1 cellular context compared by ENCODE assay signal in the genomic region with DNA sequence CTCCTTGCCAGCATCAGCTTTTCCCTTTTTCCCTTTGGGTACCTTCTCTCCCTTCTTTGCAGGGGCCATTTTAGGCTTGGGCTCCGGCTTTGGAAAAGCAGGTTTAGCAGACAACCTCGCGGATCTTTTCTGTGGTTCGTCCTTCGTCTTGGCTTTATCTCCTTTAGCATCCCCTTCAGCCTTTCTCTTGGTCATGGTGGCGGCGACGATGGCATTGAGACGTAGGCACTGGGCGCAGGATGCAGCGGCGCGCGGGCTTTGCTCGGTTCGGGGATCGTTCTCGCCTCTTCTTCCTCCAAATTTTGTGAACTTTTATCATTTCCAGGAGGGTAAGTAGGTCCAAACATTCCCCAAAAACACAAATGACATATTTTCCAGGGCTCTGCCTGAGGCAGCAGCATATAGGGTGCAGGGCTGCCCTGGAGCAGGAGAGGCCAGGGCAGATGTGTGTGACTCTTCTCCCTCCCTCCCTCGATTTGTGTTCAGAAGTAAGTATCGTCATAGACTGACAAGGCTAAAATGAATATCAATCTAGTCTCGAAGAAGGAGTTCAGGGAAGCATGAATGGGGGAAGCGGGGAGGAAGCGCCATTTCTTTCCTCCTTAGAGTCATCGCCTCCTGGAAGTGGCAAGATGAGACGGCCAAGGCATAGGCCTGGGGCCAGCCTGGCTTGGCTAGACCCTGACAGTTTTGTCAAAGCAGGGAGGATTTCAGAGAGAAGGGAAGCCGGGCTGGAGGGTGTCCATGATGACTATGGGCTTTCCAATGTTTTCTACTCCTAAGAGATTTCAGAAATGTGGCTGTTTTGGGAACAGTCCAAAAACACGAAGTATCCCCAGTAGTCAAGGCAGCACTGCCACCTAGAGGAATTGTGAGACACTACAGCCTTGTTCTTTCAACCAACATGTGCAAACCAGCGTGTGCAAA.
TF ChIP-seq lines count a peak whose summit lies in the region.

No MANE protein-coding gene starts in this region.

TF ChIP-seq in SK-N-SH, 30 proteins besides CTCF, POLR2A, EP300 and RAD21 (continued from another document):
- TF ChIP-seq, protein P1, sequence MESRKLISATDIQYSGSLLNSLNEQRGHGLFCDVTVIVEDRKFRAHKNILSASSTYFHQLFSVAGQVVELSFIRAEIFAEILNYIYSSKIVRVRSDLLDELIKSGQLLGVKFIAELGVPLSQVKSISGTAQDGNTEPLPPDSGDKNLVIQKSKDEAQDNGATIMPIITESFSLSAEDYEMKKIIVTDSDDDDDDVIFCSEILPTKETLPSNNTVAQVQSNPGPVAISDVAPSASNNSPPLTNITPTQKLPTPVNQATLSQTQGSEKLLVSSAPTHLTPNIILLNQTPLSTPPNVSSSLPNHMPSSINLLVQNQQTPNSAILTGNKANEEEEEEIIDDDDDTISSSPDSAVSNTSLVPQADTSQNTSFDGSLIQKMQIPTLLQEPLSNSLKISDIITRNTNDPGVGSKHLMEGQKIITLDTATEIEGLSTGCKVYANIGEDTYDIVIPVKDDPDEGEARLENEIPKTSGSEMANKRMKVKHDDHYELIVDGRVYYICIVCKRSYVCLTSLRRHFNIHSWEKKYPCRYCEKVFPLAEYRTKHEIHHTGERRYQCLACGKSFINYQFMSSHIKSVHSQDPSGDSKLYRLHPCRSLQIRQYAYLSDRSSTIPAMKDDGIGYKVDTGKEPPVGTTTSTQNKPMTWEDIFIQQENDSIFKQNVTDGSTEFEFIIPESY (IDR thresholded peaks at IDR 0.05; ENCODE audit: borderline replicate concordance, low read depth): no peak
- TF ChIP-seq FOXM1 (IDR thresholded peaks at IDR 0.05; ENCODE audit: low read depth) (no peak), SMC3 (IDR thresholded peaks at IDR 0.05; ENCODE audit: low read depth, low read length) (peak; percentile 96), YY1 (IDR thresholded peaks at IDR 0.05; ENCODE audit: low read depth) (peak; percentile 60; the same call in 1 of the 2 replicates), POLR2AphosphoS5 (IDR thresholded peaks at IDR 0.05; ENCODE audit: low read depth, low read length) (no peak), RFX5 (IDR thresholded peaks at IDR 0.05; ENCODE audit: low read length) (0 out of 2 replicates have a peak, but pooled peaks have one; percentile 46), GABPA (IDR thresholded peaks at IDR 0.05; ENCODE audit: low read depth) (no peak), JUND (IDR thresholded peaks at IDR 0.05) (no peak), ELF1 (IDR thresholded peaks at IDR 0.05) (no peak), NRF1 (IDR thresholded peaks at IDR 0.05; ENCODE audit: low read depth, low read length) (no peak), MXI1 (IDR thresholded peaks at IDR 0.05; ENCODE audit: low read depth, low read length) (peak; percentile 85), TAF1 (IDR thresholded peaks at IDR 0.05; ENCODE audit: borderline replicate concordance, low read depth, low read length) (peak; percentile 52; the same call in 1 of the 2 replicates), NFIC (IDR thresholded peaks at IDR 0.05; ENCODE audit: borderline replicate concordance) (peak; percentile 88), MEF2A (IDR thresholded peaks at IDR 0.05; ENCODE audit: borderline replicate concordance, low read depth) (no peak), CHD2 (IDR thresholded peaks at IDR 0.05; ENCODE audit: low read length, partially characterized antibody) (peak; percentile 54), EZH2phosphoT487 (IDR thresholded peaks at IDR 0.05; ENCODE audit: borderline replicate concordance, low read depth) (no peak)
- TF ChIP-seq, protein P2, sequence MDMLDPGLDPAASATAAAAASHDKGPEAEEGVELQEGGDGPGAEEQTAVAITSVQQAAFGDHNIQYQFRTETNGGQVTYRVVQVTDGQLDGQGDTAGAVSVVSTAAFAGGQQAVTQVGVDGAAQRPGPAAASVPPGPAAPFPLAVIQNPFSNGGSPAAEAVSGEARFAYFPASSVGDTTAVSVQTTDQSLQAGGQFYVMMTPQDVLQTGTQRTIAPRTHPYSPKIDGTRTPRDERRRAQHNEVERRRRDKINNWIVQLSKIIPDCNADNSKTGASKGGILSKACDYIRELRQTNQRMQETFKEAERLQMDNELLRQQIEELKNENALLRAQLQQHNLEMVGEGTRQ (IDR thresholded peaks at IDR 0.05; ENCODE audit: borderline replicate concordance, low read depth, low read length): no peak
